ENCODE assay signal across 3 cellular contexts in the genomic region with DNA sequence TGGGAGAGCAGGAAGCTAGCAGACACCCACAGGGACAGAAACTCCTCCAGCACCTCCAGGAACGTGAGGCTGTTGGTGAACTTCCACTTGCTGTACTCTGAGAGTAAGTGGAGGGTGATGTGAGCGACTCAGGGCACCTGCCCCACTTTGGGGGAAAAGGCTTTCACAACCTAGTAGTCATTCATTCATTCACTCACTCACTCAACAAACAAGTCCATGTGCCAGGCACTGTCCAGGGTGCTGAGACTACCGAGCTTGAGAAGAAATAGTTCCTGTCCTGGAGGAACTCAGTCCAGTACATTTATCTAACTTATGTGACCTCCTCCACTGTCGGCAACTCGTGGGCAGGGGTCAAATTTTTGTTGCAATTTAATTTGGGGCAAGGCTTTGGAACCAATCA.
TF ChIP-seq lines count a peak whose summit lies in the region.

No MANE protein-coding gene starts in this region.

TF ChIP-seq in HCT116, 20 proteins besides CTCF, POLR2A, EP300 and RAD21:
- TF ChIP-seq, protein P1, sequence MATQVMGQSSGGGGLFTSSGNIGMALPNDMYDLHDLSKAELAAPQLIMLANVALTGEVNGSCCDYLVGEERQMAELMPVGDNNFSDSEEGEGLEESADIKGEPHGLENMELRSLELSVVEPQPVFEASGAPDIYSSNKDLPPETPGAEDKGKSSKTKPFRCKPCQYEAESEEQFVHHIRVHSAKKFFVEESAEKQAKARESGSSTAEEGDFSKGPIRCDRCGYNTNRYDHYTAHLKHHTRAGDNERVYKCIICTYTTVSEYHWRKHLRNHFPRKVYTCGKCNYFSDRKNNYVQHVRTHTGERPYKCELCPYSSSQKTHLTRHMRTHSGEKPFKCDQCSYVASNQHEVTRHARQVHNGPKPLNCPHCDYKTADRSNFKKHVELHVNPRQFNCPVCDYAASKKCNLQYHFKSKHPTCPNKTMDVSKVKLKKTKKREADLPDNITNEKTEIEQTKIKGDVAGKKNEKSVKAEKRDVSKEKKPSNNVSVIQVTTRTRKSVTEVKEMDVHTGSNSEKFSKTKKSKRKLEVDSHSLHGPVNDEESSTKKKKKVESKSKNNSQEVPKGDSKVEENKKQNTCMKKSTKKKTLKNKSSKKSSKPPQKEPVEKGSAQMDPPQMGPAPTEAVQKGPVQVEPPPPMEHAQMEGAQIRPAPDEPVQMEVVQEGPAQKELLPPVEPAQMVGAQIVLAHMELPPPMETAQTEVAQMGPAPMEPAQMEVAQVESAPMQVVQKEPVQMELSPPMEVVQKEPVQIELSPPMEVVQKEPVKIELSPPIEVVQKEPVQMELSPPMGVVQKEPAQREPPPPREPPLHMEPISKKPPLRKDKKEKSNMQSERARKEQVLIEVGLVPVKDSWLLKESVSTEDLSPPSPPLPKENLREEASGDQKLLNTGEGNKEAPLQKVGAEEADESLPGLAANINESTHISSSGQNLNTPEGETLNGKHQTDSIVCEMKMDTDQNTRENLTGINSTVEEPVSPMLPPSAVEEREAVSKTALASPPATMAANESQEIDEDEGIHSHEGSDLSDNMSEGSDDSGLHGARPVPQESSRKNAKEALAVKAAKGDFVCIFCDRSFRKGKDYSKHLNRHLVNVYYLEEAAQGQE (IDR thresholded peaks at IDR 0.05; ENCODE audit: low read depth), result peak; percentile 72
- TF ChIP-seq, protein P2, sequence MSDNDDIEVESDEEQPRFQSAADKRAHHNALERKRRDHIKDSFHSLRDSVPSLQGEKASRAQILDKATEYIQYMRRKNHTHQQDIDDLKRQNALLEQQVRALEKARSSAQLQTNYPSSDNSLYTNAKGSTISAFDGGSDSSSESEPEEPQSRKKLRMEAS (IDR thresholded peaks at IDR 0.05), result no peak

TF ChIP-seq in K562, 482 proteins besides CTCF, POLR2A, EP300 and RAD21 (continues in another document):
- TF ChIP-seq, protein P3, sequence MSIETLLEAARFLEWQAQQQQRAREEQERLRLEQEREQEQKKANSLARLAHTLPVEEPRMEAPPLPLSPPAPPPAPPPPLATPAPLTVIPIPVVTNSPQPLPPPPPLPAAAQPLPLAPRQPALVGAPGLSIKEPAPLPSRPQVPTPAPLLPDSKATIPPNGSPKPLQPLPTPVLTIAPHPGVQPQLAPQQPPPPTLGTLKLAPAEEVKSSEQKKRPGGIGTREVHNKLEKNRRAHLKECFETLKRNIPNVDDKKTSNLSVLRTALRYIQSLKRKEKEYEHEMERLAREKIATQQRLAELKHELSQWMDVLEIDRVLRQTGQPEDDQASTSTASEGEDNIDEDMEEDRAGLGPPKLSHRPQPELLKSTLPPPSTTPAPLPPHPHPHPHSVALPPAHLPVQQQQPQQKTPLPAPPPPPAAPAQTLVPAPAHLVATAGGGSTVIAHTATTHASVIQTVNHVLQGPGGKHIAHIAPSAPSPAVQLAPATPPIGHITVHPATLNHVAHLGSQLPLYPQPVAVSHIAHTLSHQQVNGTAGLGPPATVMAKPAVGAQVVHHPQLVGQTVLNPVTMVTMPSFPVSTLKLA (conservative IDR thresholded peaks at IDR 0.05), result peak; percentile 78 to 87; a peak in 3 of 4 replicates
- no peak for TF ChIP-seq BRD4 (IDR thresholded peaks at IDR 0.05)
- peak in 1 of 2 experiments; percentile 64; a peak in 1 of 4 replicates for TF ChIP-seq HDAC1 (IDR thresholded peaks at IDR 0.05)
- TF ChIP-seq, protein P1 (CRISPR knock-in tag; IDR thresholded peaks at IDR 0.05; ENCODE audit: low read depth), result peak; percentile 89
- TF ChIP-seq ZNF24 (IDR thresholded peaks at IDR 0.05), result peak; percentile 97
- no peak for TF ChIP-seq PCBP2 (IDR thresholded peaks at IDR 0.05; ENCODE audit: low read depth, low read length, poor library complexity, severe bottlenecking)
- TF ChIP-seq, protein P4, sequence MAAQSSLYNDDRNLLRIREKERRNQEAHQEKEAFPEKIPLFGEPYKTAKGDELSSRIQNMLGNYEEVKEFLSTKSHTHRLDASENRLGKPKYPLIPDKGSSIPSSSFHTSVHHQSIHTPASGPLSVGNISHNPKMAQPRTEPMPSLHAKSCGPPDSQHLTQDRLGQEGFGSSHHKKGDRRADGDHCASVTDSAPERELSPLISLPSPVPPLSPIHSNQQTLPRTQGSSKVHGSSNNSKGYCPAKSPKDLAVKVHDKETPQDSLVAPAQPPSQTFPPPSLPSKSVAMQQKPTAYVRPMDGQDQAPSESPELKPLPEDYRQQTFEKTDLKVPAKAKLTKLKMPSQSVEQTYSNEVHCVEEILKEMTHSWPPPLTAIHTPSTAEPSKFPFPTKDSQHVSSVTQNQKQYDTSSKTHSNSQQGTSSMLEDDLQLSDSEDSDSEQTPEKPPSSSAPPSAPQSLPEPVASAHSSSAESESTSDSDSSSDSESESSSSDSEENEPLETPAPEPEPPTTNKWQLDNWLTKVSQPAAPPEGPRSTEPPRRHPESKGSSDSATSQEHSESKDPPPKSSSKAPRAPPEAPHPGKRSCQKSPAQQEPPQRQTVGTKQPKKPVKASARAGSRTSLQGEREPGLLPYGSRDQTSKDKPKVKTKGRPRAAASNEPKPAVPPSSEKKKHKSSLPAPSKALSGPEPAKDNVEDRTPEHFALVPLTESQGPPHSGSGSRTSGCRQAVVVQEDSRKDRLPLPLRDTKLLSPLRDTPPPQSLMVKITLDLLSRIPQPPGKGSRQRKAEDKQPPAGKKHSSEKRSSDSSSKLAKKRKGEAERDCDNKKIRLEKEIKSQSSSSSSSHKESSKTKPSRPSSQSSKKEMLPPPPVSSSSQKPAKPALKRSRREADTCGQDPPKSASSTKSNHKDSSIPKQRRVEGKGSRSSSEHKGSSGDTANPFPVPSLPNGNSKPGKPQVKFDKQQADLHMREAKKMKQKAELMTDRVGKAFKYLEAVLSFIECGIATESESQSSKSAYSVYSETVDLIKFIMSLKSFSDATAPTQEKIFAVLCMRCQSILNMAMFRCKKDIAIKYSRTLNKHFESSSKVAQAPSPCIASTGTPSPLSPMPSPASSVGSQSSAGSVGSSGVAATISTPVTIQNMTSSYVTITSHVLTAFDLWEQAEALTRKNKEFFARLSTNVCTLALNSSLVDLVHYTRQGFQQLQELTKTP (IDR thresholded peaks at IDR 0.05; ENCODE audit: low read depth in 1 of 2, partially characterized antibody in 2 of 2), result peak in 1 of 2 experiments; percentile 51
- 0 out of 2 replicates have a peak, but pooled peaks have one; percentile 21 for TF ChIP-seq HDAC2 (IDR thresholded peaks at IDR 0.05)
- TF ChIP-seq MIER1 (IDR thresholded peaks at IDR 0.05; ENCODE audit: low read depth), result peak; percentile 93
- peak; percentile 95 for TF ChIP-seq EHMT2 (IDR thresholded peaks at IDR 0.05)
- TF ChIP-seq, protein P2 (CRISPR knock-in tag; IDR thresholded peaks at IDR 0.05), result peak; percentile 20; the same call in 1 of the 2 replicates
- no peak for TF ChIP-seq MAZ (CRISPR knock-in tag; conservative IDR thresholded peaks at IDR 0.05 in 1 of 2, IDR thresholded peaks at IDR 0.05 in 1 of 2)

TF ChIP-seq in HepG2, 621 proteins besides CTCF, POLR2A, EP300 and RAD21:
- TF ChIP-seq MIER2 (CRISPR knock-in tag; IDR thresholded peaks at IDR 0.05) (peak; percentile 91), ZNF24 (IDR thresholded peaks at IDR 0.05) (peak; percentile 68; the same call in 1 of the 2 replicates), POLR2AphosphoS2 (IDR thresholded peaks at IDR 0.05; ENCODE audit: low read depth, low read length) (no peak)
- TF ChIP-seq, protein P1 (IDR thresholded peaks at IDR 0.05; ENCODE audit: borderline replicate concordance in 1 of 2, low read depth in 1 of 2, low read length in 2 of 2), result peak; percentile 41 to 91
